Comparison of ENCODE assay signal across 12 cellular contexts in genomic region chr14:70555890-70556289, GRCh38. TPM values are rescaled to one million over a fixed set of nuclear protein-coding genes. Genes with fewer than 3 reads are reported as not detected.
DNase-seq lines count a peak whose midpoint lies in the region; ATAC-seq, FAIRE-seq and TF ChIP-seq lines count a peak whose summit lies in the region.
"Had no signal": no experiment of that assay in that cellular context is flagged by ENCODE, and none has a peak within 500 bp of the region (broad histone marks: within the 10 kb centered on the region; RNA-seq: fewer than 3 reads in every experiment).

No MANE protein-coding gene starts in this region.

- POLR2A ChIA-PET in PC-9 (lab: Charles Lee; ENCODE audit: unreplicated experiment): no interaction called here

- CTCF ChIA-PET in Calu3 (lab: Charles Lee): no interaction called here
- CTCF ChIA-PET in PC-9 (lab: Charles Lee): no interaction called here

- H3K4me3 Mint-ChIP-seq in Calu3 (ENCODE audit: low read depth, unreplicated experiment): peak overlapping the region; percentile 59

- WGBS in pancreas, 2 donors: 34 to 35% methylated on average over 19 of the region's 19 CpGs

- H3K4me3 ChIP-seq in RWPE2 (ENCODE audit: severe bottlenecking): no peak overlapping the region
- H3K4me3 ChIP-seq in pancreas: peak overlapping the region in 2 of 4 donors; percentile 14 to 25
- H3K4me3 ChIP-seq in PC-9: no peak overlapping the region
- H3K4me3 ChIP-seq: upper lobe of right lung had no signal

- H3K4me1 Mint-ChIP-seq in Calu3 (ENCODE audit: low read depth, unreplicated experiment): peaks cover 8% of the 10 kb centered on the region

- peaks cover 2% of the 10 kb centered on the region for H3K9me3 Mint-ChIP-seq in Calu3 (ENCODE audit: low read depth, unreplicated experiment)

- no peaks in the 10 kb centered on the region for H3K27me3 Mint-ChIP-seq in Calu3 (ENCODE audit: unreplicated experiment)
- H3K27me3 Mint-ChIP-seq: CD4-positive, CD25-positive, alpha-beta regulatory T cell had no signal

- H3K27me3 ChIP-seq in RWPE2 (ENCODE audit: insufficient read depth, poor library complexity, severe bottlenecking) (no peaks in the 10 kb centered on the region), foreskin keratinocyte (no peaks in the 10 kb centered on the region), pancreas (no peaks in the 10 kb centered on the region), PC-9 (ENCODE audit: insufficient read depth, low read depth) (no peaks in the 10 kb centered on the region)
- H3K27me3 ChIP-seq: upper lobe of right lung had no signal

- BruUV-seq in Calu3 (replicated peaks; lab: Mats Ljungman, UMichigan): no TSS peak
- BruUV-seq in PC-9 (replicated peaks; lab: Mats Ljungman, UMichigan): no TSS peak

- intact Hi-C loops in Calu3 (cut with micrococcal nuclease; ENCODE audit: unreplicated experiment): no loop called here
- intact Hi-C loops in pancreas (cut with DNase I): no loop called here
- intact Hi-C loops in PC-9 (cut with micrococcal nuclease; ENCODE audit: unreplicated experiment): no loop called here

- H3F3A ChIP-seq in PC-9 (ENCODE audit: insufficient read depth, low read depth): no peaks in the 10 kb centered on the region

- H3K36me3 ChIP-seq in RWPE2 (ENCODE audit: low read depth): no peaks in the 10 kb centered on the region; the same call in 1 of the 2 replicates
- H3K36me3 ChIP-seq in pancreas: no peaks in the 10 kb centered on the region
- H3K36me3 ChIP-seq in PC-9 (ENCODE audit: low read depth): no peaks in the 10 kb centered on the region
- H3K36me3 ChIP-seq: upper lobe of right lung had no signal

- H3K9me3 ChIP-seq in RWPE2 (ENCODE audit: severe bottlenecking) (no peaks in the 10 kb centered on the region), pancreas (no peaks in the 10 kb centered on the region), PC-9 (ENCODE audit: insufficient read depth, low read depth) (no peaks in the 10 kb centered on the region)
- H3K9me3 ChIP-seq: upper lobe of right lung had no signal

- no peak overlapping the region for H3K27ac ChIP-seq in RWPE2 (ENCODE audit: poor library complexity, severe bottlenecking)
- no peak overlapping the region for H3K27ac ChIP-seq in foreskin keratinocyte
- H3K27ac ChIP-seq in pancreas: no peak overlapping the region
- no peak overlapping the region for H3K27ac ChIP-seq in PC-9
- H3K27ac ChIP-seq: upper lobe of right lung had no signal

- H3K4me2 ChIP-seq in PC-9: no peak overlapping the region

- H3K36me3 Mint-ChIP-seq in Calu3 (ENCODE audit: insufficient read depth, unreplicated experiment): no peaks in the 10 kb centered on the region

- no peaks in the 10 kb centered on the region for H3K9me2 ChIP-seq in PC-9 (ENCODE audit: insufficient read depth)

- TF ChIP-seq CTCF in Calu3 (IDR thresholded peaks at IDR 0.05; ENCODE audit: unreplicated experiment) (no peak), RWPE2 (IDR thresholded peaks at IDR 0.05; ENCODE audit: poor library complexity, severe bottlenecking) (no peak), foreskin keratinocyte (conservative IDR thresholded peaks at IDR 0.05) (no peak), pancreas (IDR thresholded peaks at IDR 0.05) (no peak), PC-9 (conservative IDR thresholded peaks at IDR 0.05) (no peak)

- no peaks in the 10 kb centered on the region for H3K4me1 ChIP-seq in RWPE2 (ENCODE audit: insufficient read depth, poor library complexity, severe bottlenecking)
- no peaks in the 10 kb centered on the region for H3K4me1 ChIP-seq in foreskin keratinocyte
- no peaks in the 10 kb centered on the region for H3K4me1 ChIP-seq in pancreas
- no peaks in the 10 kb centered on the region for H3K4me1 ChIP-seq in PC-9 (replicated peaks; ENCODE audit: insufficient read depth)
- H3K4me1 ChIP-seq: upper lobe of right lung had no signal

- no peaks in the 10 kb centered on the region for H4K20me1 ChIP-seq in PC-9 (ENCODE audit: insufficient read depth)

- DNase-seq in Calu3 (peak; percentile 24), RWPE2 (ENCODE audit: low spot score) (no peak), foreskin keratinocyte (peak; percentile 16 to 47), pancreas (peak; percentile 19 to 63 (median 45)), HK-2 (ENCODE audit: unreplicated experiment) (no peak), NCI-H2171 (lab: John Stamatoyannopoulos, UW) (no peak), PC-9 (no peak)
- DNase-seq: CD4-positive, CD25-positive, alpha-beta regulatory T cell; GOT3; upper lobe of right lung had no signal

- no peak for FAIRE-seq in pancreas (lab: Jason Lieb, UNC)

- no peak overlapping the region for H2AFZ ChIP-seq in PC-9

- peak overlapping the region; percentile 11 for H3K27ac Mint-ChIP-seq in Calu3 (ENCODE audit: unreplicated experiment)
- H3K27ac Mint-ChIP-seq: CD4-positive, CD25-positive, alpha-beta regulatory T cell had no signal

- no peaks in the 10 kb centered on the region for H3K79me2 ChIP-seq in PC-9 (ENCODE audit: low read depth)

- ATAC-seq in RWPE2 (ENCODE audit: low read depth) (peak; percentile 38; the same call in 2 of the 3 replicates), foreskin keratinocyte (peak; percentile 88), pancreas (peak; percentile 70 to 95 (median 88)), HG03280 (IDR thresholded peaks at IDR 0.05; ENCODE audit: unreplicated experiment) (no peak)
- ATAC-seq: upper lobe of right lung had no signal

RNA-seq across cellular contexts. Expression of gene ADAM20, which starts 21.1 kb away (rescaled TPM):
- 1.3 and 1.8 TPM in 2 replicates for total RNA-seq in Calu3 (2022)
- 0.07 TPM in 1 of 2 replicates, not detected in the other for total RNA-seq in foreskin keratinocyte
- not detected in 2 replicates for polyA plus RNA-seq in foreskin keratinocyte
- under 1 TPM; 0.16 to 0.72 (median 0.46) TPM for total RNA-seq in pancreas
- polyA plus RNA-seq in pancreas: under 1 TPM; 0.08 to 0.14 TPM
- 0.94 and 1.9 TPM in 2 replicates for total RNA-seq in PC-9 (2021)
- total RNA-seq: epithelial cell of proximal tubule had no signal
- polyA plus RNA-seq: CD4-positive, CD25-positive, alpha-beta regulatory T cell had no signal

RNA-seq across cellular contexts. Expression of gene MED6, which starts 44.6 kb away (rescaled TPM):
- total RNA-seq in Calu3 (2022) (38.3 and 45.4 TPM in 2 replicates), foreskin keratinocyte (28.7 and 29.0 TPM in 2 replicates), pancreas (10 to 100 TPM; 10.4 to 15.8 (median 12.6) TPM), PC-9 (2021) (46.5 and 58.2 TPM in 2 replicates)
- polyA plus RNA-seq in foreskin keratinocyte (29.5 and 33.4 TPM in 2 replicates), pancreas (10 to 100 TPM in 1 of 2 donors, 1 to 10 TPM in 1; 6.4 to 13.8 TPM)

Comparison
In these comparisons a context has a peak if more than half of its experiments do, and no peak if none do; other contexts are left out.
1. DNase-seq: peak in Calu3 (single experiment), foreskin keratinocyte (2 of 2) and pancreas (6 of 6); none in RWPE2 (single experiment), HK-2 (single experiment), NCI-H2171 (single experiment) and PC-9 (0 of 2).